ENCODE assay signal across 8 cellular contexts in the genomic region with DNA sequence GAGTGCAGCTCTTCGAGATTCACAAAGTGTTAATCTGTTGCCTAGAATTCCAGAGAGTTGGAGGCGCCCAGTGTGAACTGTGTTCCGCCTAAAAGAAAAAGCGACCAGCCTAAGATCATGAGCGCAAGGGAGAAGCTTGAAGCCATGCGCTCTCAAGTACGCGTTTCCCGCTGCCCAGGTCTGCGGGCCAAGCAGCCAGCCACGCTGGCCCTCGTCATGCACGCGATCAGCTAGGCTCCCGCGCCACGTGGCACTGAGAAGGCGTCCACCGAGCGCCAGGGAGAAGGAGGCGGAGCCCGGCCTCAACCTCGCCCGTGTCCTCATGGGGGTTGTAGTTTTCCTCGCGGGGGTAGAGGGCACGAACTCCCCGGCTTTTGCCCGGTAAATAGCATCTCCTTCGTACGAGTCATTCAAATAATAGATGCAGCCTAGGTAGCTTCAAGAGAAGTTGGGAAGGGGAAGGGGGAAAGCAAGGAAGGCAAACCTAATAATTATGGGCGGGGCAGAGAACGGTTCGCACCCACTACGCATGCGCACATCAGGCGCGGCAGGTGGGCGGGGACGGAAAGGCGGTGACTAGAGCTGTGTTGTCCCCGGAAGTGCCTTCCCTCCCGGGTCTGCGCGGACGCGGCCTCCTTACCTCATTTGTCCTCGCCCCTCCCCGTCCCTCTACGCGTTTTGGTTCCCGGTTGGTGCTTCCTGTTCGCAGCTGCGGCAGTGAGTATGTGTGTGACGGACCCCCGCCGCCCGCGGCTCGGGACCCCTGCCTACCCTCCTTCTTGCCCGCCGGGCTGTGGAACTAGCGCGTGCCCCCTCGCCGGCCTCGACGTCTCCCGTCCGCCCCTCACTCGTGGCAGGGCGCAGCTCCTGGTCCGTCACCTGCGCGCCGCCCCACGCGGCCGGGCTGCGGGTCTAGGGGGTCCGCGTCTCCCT. TPM values are rescaled to one million over a fixed set of nuclear protein-coding genes. Genes with fewer than 3 reads are reported as not detected.
DNase-seq lines count a peak whose midpoint lies in the region; ATAC-seq, FAIRE-seq and TF ChIP-seq lines count a peak whose summit lies in the region.

TSS of gene ZCCHC7 (plus strand) at position 668 of the 933 bp plus-strand sequence.

- TF ChIP-seq EP300 in upper lobe of left lung (IDR thresholded peaks at IDR 0.05): peak in 1 of 4 donors; percentile 14

- H3K36me3 ChIP-seq in adrenal gland (replicated peaks in 1 of 2) (no peaks in the 10 kb centered on the region), heart right ventricle (no peaks in the 10 kb centered on the region), upper lobe of left lung (no peaks in the 10 kb centered on the region)

- peak; percentile 100 for FAIRE-seq in GM12892 (lab: Jason Lieb, UNC)

- H3K27ac ChIP-seq in adrenal gland (peak within 1 kb of the TSS; percentile 77 to 98 (median 96)), heart right ventricle (peak within 1 kb of the TSS; percentile 49 to 97 (median 93)), upper lobe of left lung (peak within 1 kb of the TSS; percentile 92 to 96 (median 96))

- intact Hi-C loops in adrenal gland (cut with DNase I) (no loop called here), heart right ventricle (cut with DNase I) (loop anchor here in 4 of 10 donors (1.0 to 10.0 kb wide), 4 partner anchors 41 to 45 kb away; no protein-coding TSS in a partner anchor), posterior cingulate gyrus (cut with DNase I) (loop anchor here (1.0 kb wide), 1 partner anchor 41 kb away; no protein-coding TSS in a partner anchor)

- peak; percentile 95 for ATAC-seq in HG02852 (IDR thresholded peaks at IDR 0.05; ENCODE audit: unreplicated experiment)
- ATAC-seq in heart right ventricle: peak; percentile 99 to 100 (median 100)
- ATAC-seq in upper lobe of left lung (ENCODE audit: low FRiP score in 2 of 2): peak; percentile 99

- no peak for TF ChIP-seq CTCF in adrenal gland (IDR thresholded peaks at IDR 0.05)
- TF ChIP-seq CTCF in heart right ventricle (IDR thresholded peaks at IDR 0.05): no peak
- TF ChIP-seq CTCF in upper lobe of left lung (IDR thresholded peaks at IDR 0.05): peak in 1 of 6 experiments; percentile 23

- no peaks in the 10 kb centered on the region for H3K9me3 ChIP-seq in adrenal gland (replicated peaks in 1 of 3)
- H3K9me3 ChIP-seq in heart right ventricle: peaks cover 0 to 3% (median 0%) of the 10 kb centered on the region in 11 donors
- H3K9me3 ChIP-seq in upper lobe of left lung: peaks cover 0 to 5% (median 0%) of the 10 kb centered on the region in 4 donors

- H3K27me3 ChIP-seq in adrenal gland: no peaks in the 10 kb centered on the region
- H3K27me3 ChIP-seq in heart right ventricle: no peaks in the 10 kb centered on the region
- no peaks in the 10 kb centered on the region for H3K27me3 ChIP-seq in upper lobe of left lung

- H3K4me1 ChIP-seq in adrenal gland (replicated peaks in 1 of 2): peaks cover 10 to 22% of the 10 kb centered on the region in 2 donors
- H3K4me1 ChIP-seq in heart right ventricle: peaks cover 0 to 25% (median 20%) of the 10 kb centered on the region in 9 donors
- H3K4me1 ChIP-seq in upper lobe of left lung: peaks cover 8 to 26% (median 13%) of the 10 kb centered on the region in 4 donors

- DNase-seq in GM12892 (ENCODE audit: insufficient read length) (peak; percentile 89), NCI-H146 (lab: John Stamatoyannopoulos, UW) (peak; percentile 97), T-helper 1 cell (peak; percentile 94 to 96 (median 95)), adrenal gland (peak; percentile 96 to 98 (median 97)), heart right ventricle (peak; percentile 96 to 97), posterior cingulate gyrus (peak; percentile 92 to 99 (median 96)), upper lobe of left lung (peak; percentile 97 to 98)

- H3K4me3 ChIP-seq in adrenal gland (peak within 1 kb of the TSS; percentile 17 to 99 (median 66)), heart right ventricle (peak within 1 kb of the TSS; percentile 77 to 99 (median 90)), upper lobe of left lung (peak within 1 kb of the TSS; percentile 40 to 98 (median 92))

- 3 to 10% (median 6%) methylated on average over 26 to 82 of the region's 82 CpGs for WGBS in adrenal gland, 4 donors
- WGBS in heart right ventricle, 2 donors: 3% methylated on average over 82 of the region's 82 CpGs
- WGBS in upper lobe of left lung, 2 donors: 5 to 10% methylated on average over 32 to 52 of the region's 82 CpGs

- peak; percentile 86; the same call in 1 of the 2 replicates for TF ChIP-seq POLR2A in GM12892 (IDR thresholded peaks at IDR 0.05; ENCODE audit: low read depth, low read length)
- peak; percentile 66 to 95 for TF ChIP-seq POLR2A in adrenal gland (IDR thresholded peaks at IDR 0.05)
- TF ChIP-seq POLR2A in upper lobe of left lung (IDR thresholded peaks at IDR 0.05): peak in 3 of 4 donors; percentile 88 to 92 (median 90)

RNA-seq across cellular contexts. Expression of gene ZCCHC7, which starts in this region (rescaled TPM):
- 60.8 TPM for polyA plus RNA-seq in GM12892 (2012; ENCODE audit: missing spikeins)
- total RNA-seq in adrenal gland (10 to 100 TPM in 7 of 8 donors, 1 to 10 TPM in 1; 6.0 to 20.8 (median 16.6) TPM), heart right ventricle (10 to 100 TPM in 5 of 10 donors, 1 to 10 TPM in 5; 7.8 to 11.9 (median 9.8) TPM), upper lobe of left lung (10 to 100 TPM; 11.1 to 44.0 (median 18.7) TPM)
- polyA plus RNA-seq in adrenal gland (10 to 100 TPM; 12.4 to 21.3 (median 19.4) TPM), heart right ventricle (1 to 10 TPM; 4.3 to 7.2 TPM)

Comparison
In these comparisons a context has a peak if more than half of its experiments do, and no peak if none do; other contexts are left out.
1. Peak in every context shown above with its lines: DNase-seq, ATAC-seq, H3K4me3 ChIP-seq and H3K27ac ChIP-seq.